In the genomic region with DNA sequence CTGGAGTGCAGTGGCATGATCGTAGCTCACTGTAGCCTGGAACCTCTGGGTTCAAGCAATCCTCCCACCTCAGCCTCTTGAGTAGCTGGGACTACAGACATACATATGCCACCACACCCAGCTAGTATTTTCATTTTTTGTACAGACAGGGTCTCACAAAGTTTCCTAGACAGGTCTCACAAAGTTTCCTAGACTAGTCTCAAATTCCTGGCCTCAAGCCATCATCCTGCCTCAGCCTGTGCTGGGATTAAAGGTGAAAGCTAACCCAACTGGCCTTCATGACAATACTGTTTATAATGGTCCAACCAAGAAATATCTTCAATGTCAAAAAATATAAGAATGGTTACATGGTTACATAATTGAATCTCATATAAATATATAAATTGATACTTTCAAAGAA, we compare ENCODE assay signal across 1 cellular context.
TF ChIP-seq lines count a peak whose summit lies in the region.

No MANE protein-coding gene starts in this region.

TF ChIP-seq in GM23338, 12 proteins besides CTCF, POLR2A, EP300 and RAD21 (continued from another document):
- TF ChIP-seq ZNF331 (CRISPR knock-in tag; IDR thresholded peaks at IDR 0.05; ENCODE audit: low read depth) (no peak), JUNB (IDR thresholded peaks at IDR 0.05; ENCODE audit: unreplicated experiment) (no peak), ZNF114 (CRISPR knock-in tag; IDR thresholded peaks at IDR 0.05) (no peak), NANOG (IDR thresholded peaks at IDR 0.05; ENCODE audit: borderline replicate concordance) (no peak), EZH2 (IDR thresholded peaks at IDR 0.05; ENCODE audit: low read depth, unreplicated experiment) (no peak)
- TF ChIP-seq, protein P1, sequence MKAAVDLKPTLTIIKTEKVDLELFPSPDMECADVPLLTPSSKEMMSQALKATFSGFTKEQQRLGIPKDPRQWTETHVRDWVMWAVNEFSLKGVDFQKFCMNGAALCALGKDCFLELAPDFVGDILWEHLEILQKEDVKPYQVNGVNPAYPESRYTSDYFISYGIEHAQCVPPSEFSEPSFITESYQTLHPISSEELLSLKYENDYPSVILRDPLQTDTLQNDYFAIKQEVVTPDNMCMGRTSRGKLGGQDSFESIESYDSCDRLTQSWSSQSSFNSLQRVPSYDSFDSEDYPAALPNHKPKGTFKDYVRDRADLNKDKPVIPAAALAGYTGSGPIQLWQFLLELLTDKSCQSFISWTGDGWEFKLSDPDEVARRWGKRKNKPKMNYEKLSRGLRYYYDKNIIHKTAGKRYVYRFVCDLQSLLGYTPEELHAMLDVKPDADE (IDR thresholded peaks at IDR 0.05), result no peak
TF ChIP-seq in GM23338: peak in this region for 0.
